ENCODE assay signal across 15 cellular contexts in the genomic region with DNA sequence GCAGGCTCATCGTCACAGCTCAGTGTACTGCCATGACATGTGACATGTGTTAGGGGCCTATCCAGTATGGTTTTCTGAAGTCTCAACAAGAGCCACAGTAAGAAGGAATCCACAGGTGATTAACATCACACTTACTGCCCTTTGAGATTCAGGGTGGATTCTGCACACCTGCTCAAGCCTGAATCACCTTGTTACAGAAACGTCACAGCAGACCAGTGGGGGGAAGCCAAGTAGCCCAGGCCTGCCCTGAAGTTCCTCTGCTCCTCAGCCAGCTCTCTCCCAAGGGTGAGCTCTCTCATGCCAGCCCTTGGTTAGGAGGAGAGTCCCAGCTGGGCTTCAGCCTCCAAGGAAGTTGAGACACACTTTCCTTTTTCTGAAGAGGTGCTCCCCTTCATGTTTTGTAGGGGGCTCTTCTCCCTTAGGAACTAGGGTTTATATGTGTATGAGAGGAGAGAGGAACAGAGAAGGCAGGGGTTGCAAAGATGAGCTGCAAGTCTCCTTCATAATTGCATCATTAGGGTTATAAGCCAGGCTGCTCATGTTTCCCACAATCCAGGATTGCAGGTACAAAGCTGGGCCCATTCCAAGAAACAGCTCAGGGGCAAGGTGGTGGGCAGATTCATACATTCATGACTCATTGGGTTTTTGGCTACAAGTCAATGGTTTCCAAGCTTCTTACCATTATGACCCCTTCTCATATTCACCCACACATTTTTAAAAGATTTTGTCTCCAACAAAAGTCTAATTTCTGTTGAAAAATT. TPM values are rescaled to one million over a fixed set of nuclear protein-coding genes. Genes with fewer than 3 reads are reported as not detected.
A peak's percentile ranks its signal among the peaks of the same experiment; 100 is the strongest.
DNase-seq lines count a peak whose midpoint lies in the region; ATAC-seq and TF ChIP-seq lines count a peak whose summit lies in the region.
"Had no signal": no experiment of that assay in that cellular context is flagged by ENCODE, and none has a peak within 500 bp of the region (broad histone marks: within the 10 kb centered on the region; RNA-seq: fewer than 3 reads in every experiment).

No MANE protein-coding gene starts in this region.

- no peak for TF ChIP-seq CTCF in astrocyte of the spinal cord (IDR thresholded peaks at IDR 0.05; ENCODE audit: low read depth, low read length)

- no peak for TF ChIP-seq POLR2A in erythroblast (IDR thresholded peaks at IDR 0.05; ENCODE audit: low read length)

- H3K4me3 ChIP-seq in astrocyte of the spinal cord (ENCODE audit: low read depth, low read length) = no peak overlapping the region
- H3K4me3 ChIP-seq: HAP-1 had no signal

- intact Hi-C loops in head of caudate nucleus (cut with DNase I) = no loop called here

- DNase-seq in ELR (ENCODE audit: low read depth) (peak; percentile 64), M059J (ENCODE audit: low read depth) (peak; percentile 82), astrocyte of the spinal cord (ENCODE audit: low read depth, low spot score) (peak; percentile 24), kidney glomerular epithelial cell (lab: John Stamatoyannopoulos, UW) (peak; percentile 67), head of caudate nucleus (no peak), erythroblast (lab: John Stamatoyannopoulos, UW) (no peak)
- DNase-seq: activated CD4-positive, alpha-beta T cell treated with anti-CD3 and anti-CD28 coated beads, Interleukin-2, amount 10 ng/mL, durations not matched to agents 24 days and 14 days; activated naive CD4-positive, alpha-beta T cell treated with anti-CD3 and anti-CD28 coated beads, Interleukin-2, amount 50 U/mL, for 16 hours; hippocampal formation; NCI-H1694; NCI-H510A; OCI-M1 had no signal

- in situ Hi-C loops in astrocyte of the spinal cord (cut with HindIII; ENCODE audit: low sequenced_read_pairs) = no loop called here

- ATAC-seq in GM19324 (IDR thresholded peaks at IDR 0.05; ENCODE audit: low FRiP score, unreplicated experiment) = no peak
- ATAC-seq: natural killer cell treated with Interleukin-12 subunit alpha and Interleukin-12 subunit beta and Interleukin-15 and Interleukin-18, amount 100 ng/mL, for 72 hours had no signal

RNA-seq across cellular contexts. Expression of a gene that starts 11.6 kb away (rescaled TPM):
- total RNA-seq in M059J (2014; rRNA removed; shearing (Covaris generic)) = 112 and 121 TPM in 2 replicates

RNA-seq across cellular contexts. Expression of a gene that starts 11.7 kb away (rescaled TPM):
- total RNA-seq in M059J (2014; rRNA removed; shearing (Covaris generic)) = 0.05 TPM in 1 of 2 replicates, not detected in the other

Comparison
In these comparisons a context has a peak if more than half of its experiments do, and no peak if none do; other contexts are left out.
1. DNase-seq: peak in ELR (single experiment), M059J (single experiment), astrocyte of the spinal cord (single experiment) and kidney glomerular epithelial cell (single experiment); none in head of caudate nucleus (0 of 42) and erythroblast (0 of 2).